ENCODE assay signal across 9 cellular contexts in the genomic region with DNA sequence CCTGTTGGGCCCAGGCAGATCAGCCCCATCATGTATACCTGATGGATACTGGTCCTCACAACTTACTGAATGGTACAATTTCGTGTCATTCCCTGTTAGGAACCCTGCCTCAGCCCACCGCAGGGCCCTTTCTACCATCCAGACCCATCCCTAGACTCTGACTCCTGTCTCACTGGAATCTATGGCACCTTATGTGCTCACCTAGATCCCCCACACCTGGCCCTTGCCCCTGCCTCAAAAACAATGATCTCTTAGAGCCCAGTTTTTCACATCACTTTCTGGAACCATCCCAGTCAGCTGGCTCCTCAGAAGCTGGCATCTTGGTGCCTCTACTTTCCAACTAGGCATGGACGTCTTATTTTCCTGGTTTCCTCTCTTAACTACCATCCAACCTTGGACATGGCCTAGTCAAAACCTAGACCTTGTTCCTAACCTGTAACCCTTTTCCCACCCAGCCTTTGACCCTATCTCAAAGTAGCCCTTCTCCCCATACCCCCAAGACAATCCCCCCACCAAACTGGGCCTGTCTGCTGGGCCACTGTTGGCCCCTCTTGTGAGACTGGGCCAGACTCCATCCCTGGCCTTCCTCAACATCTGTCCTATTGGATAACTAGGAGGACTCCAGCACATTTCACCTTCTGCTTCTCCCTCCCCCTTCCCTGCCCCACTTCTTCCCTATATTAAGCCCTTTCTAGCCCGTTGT. TPM values are rescaled to one million over a fixed set of nuclear protein-coding genes. Genes with fewer than 3 reads are reported as not detected.
DNase-seq lines count a peak whose midpoint lies in the region; ATAC-seq, FAIRE-seq and TF ChIP-seq lines count a peak whose summit lies in the region.
"Had no signal": no experiment of that assay in that cellular context is flagged by ENCODE, and none has a peak within 500 bp of the region (broad histone marks: within the 10 kb centered on the region; RNA-seq: fewer than 3 reads in every experiment).

No MANE protein-coding gene starts in this region.

- no peak overlapping the region for H3K4me3 Mint-ChIP-seq in activated CD8-positive, alpha-beta T cell treated with anti-CD3 and anti-CD28 coated beads, Interleukin-2, amount 10 ng/mL, durations not matched to agents 7 days and 5 days
- H3K4me3 Mint-ChIP-seq in activated CD8-positive, alpha-beta T cell treated with anti-CD3 and anti-CD28 coated beads for 36 hours, result no peak overlapping the region
- no peak overlapping the region for H3K4me3 Mint-ChIP-seq in astrocyte (ENCODE audit: unreplicated experiment)
- no peak overlapping the region for H3K4me3 Mint-ChIP-seq in activated naive CD4-positive, alpha-beta T cell treated with anti-CD3 and anti-CD28 coated beads, Interleukin-2, amount 10 ng/mL, durations not matched to agents 7 days and 5 days

- H4K20me1 ChIP-seq in astrocyte (ENCODE audit: insufficient read depth, low read length), result peaks cover 48% of the 10 kb centered on the region

- peaks cover 11% of the 10 kb centered on the region for H3K4me1 Mint-ChIP-seq in activated CD8-positive, alpha-beta T cell treated with anti-CD3 and anti-CD28 coated beads, Interleukin-2, amount 10 ng/mL, durations not matched to agents 7 days and 5 days (ENCODE audit: low read depth)
- H3K4me1 Mint-ChIP-seq in activated CD8-positive, alpha-beta T cell treated with anti-CD3 and anti-CD28 coated beads for 36 hours (ENCODE audit: low read depth), result peaks cover 15% of the 10 kb centered on the region
- no peaks in the 10 kb centered on the region for H3K4me1 Mint-ChIP-seq in astrocyte (ENCODE audit: low read depth, unreplicated experiment)
- H3K4me1 Mint-ChIP-seq in activated naive CD4-positive, alpha-beta T cell treated with anti-CD3 and anti-CD28 coated beads, Interleukin-2, amount 10 ng/mL, durations not matched to agents 7 days and 5 days, result peaks cover 14% of the 10 kb centered on the region

- no peaks in the 10 kb centered on the region for H3K9me3 Mint-ChIP-seq in activated CD8-positive, alpha-beta T cell treated with anti-CD3 and anti-CD28 coated beads, Interleukin-2, amount 10 ng/mL, durations not matched to agents 7 days and 5 days (ENCODE audit: insufficient read depth)
- H3K9me3 Mint-ChIP-seq in activated CD8-positive, alpha-beta T cell treated with anti-CD3 and anti-CD28 coated beads for 36 hours, result no peaks in the 10 kb centered on the region
- H3K9me3 Mint-ChIP-seq in astrocyte (ENCODE audit: unreplicated experiment), result no peaks in the 10 kb centered on the region
- H3K9me3 Mint-ChIP-seq in activated naive CD4-positive, alpha-beta T cell treated with anti-CD3 and anti-CD28 coated beads, Interleukin-2, amount 10 ng/mL, durations not matched to agents 7 days and 5 days, result no peaks in the 10 kb centered on the region

- peak overlapping the region; percentile 98 for H3K4me2 ChIP-seq in astrocyte (ENCODE audit: low read length)

- peaks cover 63% of the 10 kb centered on the region for H3K79me2 ChIP-seq in astrocyte (ENCODE audit: insufficient read depth, low read length)

- no peak for ATAC-seq in activated CD8-positive, alpha-beta T cell treated with anti-CD3 and anti-CD28 coated beads, Interleukin-2, amount 10 ng/mL, durations not matched to agents 7 days and 5 days
- no peak for ATAC-seq in activated CD8-positive, alpha-beta T cell treated with anti-CD3 and anti-CD28 coated beads for 36 hours

- TF ChIP-seq CTCF in activated CD8-positive, alpha-beta T cell treated with anti-CD3 and anti-CD28 coated beads for 36 hours (IDR thresholded peaks at IDR 0.05), result no peak
- no peak for TF ChIP-seq CTCF in astrocyte (IDR thresholded peaks at IDR 0.05; ENCODE audit: insufficient read depth, low read depth, low read length)
- no peak for TF ChIP-seq CTCF in liver (IDR thresholded peaks at IDR 0.05; ENCODE audit: low read depth, low read length, missing input control)
- TF ChIP-seq CTCF in tibial nerve (IDR thresholded peaks at IDR 0.05), result no peak

- no peak for FAIRE-seq in astrocyte (lab: Jason Lieb, UNC)

- peak overlapping the region; percentile 93 for H2AFZ ChIP-seq in astrocyte (ENCODE audit: low read depth, low read length)

- H3K27me3 Mint-ChIP-seq in activated CD8-positive, alpha-beta T cell treated with anti-CD3 and anti-CD28 coated beads, Interleukin-2, amount 10 ng/mL, durations not matched to agents 7 days and 5 days (ENCODE audit: low read depth), result no peaks in the 10 kb centered on the region
- no peaks in the 10 kb centered on the region for H3K27me3 Mint-ChIP-seq in activated CD8-positive, alpha-beta T cell treated with anti-CD3 and anti-CD28 coated beads for 36 hours
- peaks cover 6% of the 10 kb centered on the region for H3K27me3 Mint-ChIP-seq in astrocyte (ENCODE audit: low read depth, unreplicated experiment)
- no peaks in the 10 kb centered on the region for H3K27me3 Mint-ChIP-seq in activated naive CD4-positive, alpha-beta T cell treated with anti-CD3 and anti-CD28 coated beads, Interleukin-2, amount 10 ng/mL, durations not matched to agents 7 days and 5 days

- H3K4me3 ChIP-seq in astrocyte (ENCODE audit: insufficient read depth, low read depth, low read length) (peak overlapping the region; percentile 94), liver (ENCODE audit: low read depth in 1 of 3, low read length in 3 of 3) (peak overlapping the region; percentile 88 to 100 (median 94)), tibial nerve (peak overlapping the region; percentile 70 to 98 (median 88))

- H3K36me3 ChIP-seq in astrocyte (ENCODE audit: insufficient read depth, low read length), result peaks cover 13% of the 10 kb centered on the region
- H3K36me3 ChIP-seq in liver (ENCODE audit: control insufficient read depth in 4 of 4, insufficient read depth in 3 of 4, low read depth in 1 of 4, low read length in 3 of 4), result peaks cover 0 to 3% (median 0%) of the 10 kb centered on the region in 4 donors
- peaks cover 0 to 27% (median 0%) of the 10 kb centered on the region in 3 donors for H3K36me3 ChIP-seq in tibial nerve

- CTCF ChIA-PET in activated CD8-positive, alpha-beta T cell treated with anti-CD3 and anti-CD28 coated beads, Interleukin-2, amount 10 ng/mL, durations not matched to agents 7 days and 5 days (lab: Charles Lee), result interaction anchor here (1.3 to 2.5 kb wide), 5 partner anchors 12 to 208 kb away, joined by 3 to 12 read pairs (median 6); no protein-coding TSS in a partner anchor
- CTCF ChIA-PET in activated CD8-positive, alpha-beta T cell treated with anti-CD3 and anti-CD28 coated beads for 36 hours (lab: Charles Lee), result interaction anchor here (0.9 to 4.1 kb wide), 3 partner anchors 12 to 98 kb away, joined by 3 to 12 read pairs (median 12); no protein-coding TSS in a partner anchor
- CTCF ChIA-PET in activated naive CD4-positive, alpha-beta T cell treated with anti-CD3 and anti-CD28 coated beads, Interleukin-2, amount 10 ng/mL, durations not matched to agents 7 days and 5 days (lab: Charles Lee), result interaction anchor here (1.2 to 1.5 kb wide), 3 partner anchors 12 to 98 kb away, joined by 4 to 9 read pairs (median 6); no protein-coding TSS in a partner anchor

- H3K9me3 ChIP-seq in astrocyte (ENCODE audit: insufficient read depth, low read depth, low read length) (no peaks in the 10 kb centered on the region), liver (ENCODE audit: control insufficient read depth in 4 of 4, low read length in 3 of 4) (no peaks in the 10 kb centered on the region), tibial nerve (no peaks in the 10 kb centered on the region)

- H3K9ac ChIP-seq in astrocyte (ENCODE audit: low read length), result peak overlapping the region; percentile 97
- H3K9ac ChIP-seq in liver (ENCODE audit: low read depth in 1 of 2, low read length in 2 of 2), result peak overlapping the region; percentile 67 to 84

- TF ChIP-seq RAD21 in liver (IDR thresholded peaks at IDR 0.05), result no peak

- DNase-seq in activated CD8-positive, alpha-beta T cell treated with anti-CD3 and anti-CD28 coated beads, Interleukin-2, amount 10 ng/mL, durations not matched to agents 7 days and 5 days, result peak; percentile 25
- DNase-seq in activated CD8-positive, alpha-beta T cell treated with anti-CD3 and anti-CD28 coated beads for 36 hours, result no peak
- DNase-seq in astrocyte (ENCODE audit: low read depth) (no peak), tibial nerve (ENCODE audit: low spot score in 2 of 2) (no peak), C1 segment of cervical spinal cord (lab: John Stamatoyannopoulos, UW) (no peak), NCI-H1092 (lab: John Stamatoyannopoulos, UW) (no peak)
- no peak for DNase-seq in activated naive CD4-positive, alpha-beta T cell treated with anti-CD3 and anti-CD28 coated beads, Interleukin-2, amount 10 ng/mL, durations not matched to agents 7 days and 5 days
- DNase-seq: NCI-H1694 treated with DMSO at 0.1 percent for 48 hours had no signal

- intact Hi-C loops in activated CD8-positive, alpha-beta T cell treated with anti-CD3 and anti-CD28 coated beads for 36 hours (cut with micrococcal nuclease), result no loop called here

- TF ChIP-seq POLR2A in tibial nerve (IDR thresholded peaks at IDR 0.05), result no peak

- H3K4me1 ChIP-seq in astrocyte (ENCODE audit: insufficient read depth, low read length), result peaks cover 21% of the 10 kb centered on the region
- H3K4me1 ChIP-seq in liver (ENCODE audit: control insufficient read depth in 4 of 4, insufficient read depth in 4 of 4, low read length in 3 of 4), result peaks cover 5 to 28% (median 24%) of the 10 kb centered on the region in 4 donors
- peaks cover 0 to 47% (median 21%) of the 10 kb centered on the region in 4 donors for H3K4me1 ChIP-seq in tibial nerve

- H3K27me3 ChIP-seq in astrocyte (ENCODE audit: insufficient read depth, low read length) (no peaks in the 10 kb centered on the region), liver (ENCODE audit: control insufficient read depth in 4 of 4, insufficient read depth in 4 of 4, low read length in 3 of 4) (no peaks in the 10 kb centered on the region), tibial nerve (no peaks in the 10 kb centered on the region)

- H3K27ac Mint-ChIP-seq in activated CD8-positive, alpha-beta T cell treated with anti-CD3 and anti-CD28 coated beads, Interleukin-2, amount 10 ng/mL, durations not matched to agents 7 days and 5 days, result no peak overlapping the region
- H3K27ac Mint-ChIP-seq in activated CD8-positive, alpha-beta T cell treated with anti-CD3 and anti-CD28 coated beads for 36 hours, result no peak overlapping the region
- no peak overlapping the region for H3K27ac Mint-ChIP-seq in astrocyte (ENCODE audit: unreplicated experiment)
- no peak overlapping the region for H3K27ac Mint-ChIP-seq in activated naive CD4-positive, alpha-beta T cell treated with anti-CD3 and anti-CD28 coated beads, Interleukin-2, amount 10 ng/mL, durations not matched to agents 7 days and 5 days

- WGBS in liver, result 15% methylated on average over 4 of the region's 4 CpGs
- 12 to 13% methylated on average over 4 of the region's 4 CpGs for WGBS in tibial nerve, 2 donors

- peaks cover 5% of the 10 kb centered on the region for H3K36me3 Mint-ChIP-seq in activated CD8-positive, alpha-beta T cell treated with anti-CD3 and anti-CD28 coated beads, Interleukin-2, amount 10 ng/mL, durations not matched to agents 7 days and 5 days (ENCODE audit: low read depth)
- peaks cover 5% of the 10 kb centered on the region for H3K36me3 Mint-ChIP-seq in activated CD8-positive, alpha-beta T cell treated with anti-CD3 and anti-CD28 coated beads for 36 hours (ENCODE audit: low read depth)
- no peaks in the 10 kb centered on the region for H3K36me3 Mint-ChIP-seq in astrocyte (ENCODE audit: low read depth, unreplicated experiment)
- peaks cover 5% of the 10 kb centered on the region for H3K36me3 Mint-ChIP-seq in activated naive CD4-positive, alpha-beta T cell treated with anti-CD3 and anti-CD28 coated beads, Interleukin-2, amount 10 ng/mL, durations not matched to agents 7 days and 5 days

- H3K27ac ChIP-seq in astrocyte (ENCODE audit: low read depth, low read length) (peak overlapping the region; percentile 90), liver (ENCODE audit: low read depth in 1 of 2, low read length in 2 of 2) (peak overlapping the region; percentile 73 to 98), tibial nerve (peak overlapping the region; percentile 6 to 89 (median 82))

- POLR2A ChIA-PET in activated CD8-positive, alpha-beta T cell treated with anti-CD3 and anti-CD28 coated beads, Interleukin-2, amount 10 ng/mL, durations not matched to agents 7 days and 5 days (lab: Charles Lee), result no interaction called here
- POLR2A ChIA-PET in activated CD8-positive, alpha-beta T cell treated with anti-CD3 and anti-CD28 coated beads for 36 hours (lab: Charles Lee), result interaction anchor here (1.1 kb wide), 1 partner anchor 12 kb away, joined by 3 read pairs; no protein-coding TSS in a partner anchor

- TF ChIP-seq EP300 in tibial nerve (IDR thresholded peaks at IDR 0.05), result no peak

RNA-seq across cellular contexts. Expression of a gene that starts 1.0 kb away (rescaled TPM):
- total RNA-seq in activated CD8-positive, alpha-beta T cell treated with anti-CD3 and anti-CD28 coated beads, Interleukin-2, amount 10 ng/mL, durations not matched to agents 7 days and 5 days, result 100 to 1,000 TPM; 117 to 127 TPM
- total RNA-seq in activated CD8-positive, alpha-beta T cell treated with anti-CD3 and anti-CD28 coated beads for 36 hours, result 10 to 100 TPM; 91.6 to 95.5 TPM
- total RNA-seq in astrocyte (399 and 435 TPM in 2 replicates), liver (10 to 100 TPM; 57.6 to 96.1 TPM), tibial nerve (10 to 100 TPM; 54.8 to 86.7 (median 75.8) TPM)
- polyA plus RNA-seq in liver, result 100 to 1,000 TPM; 102 to 210 TPM

RNA-seq across cellular contexts. Expression of a gene that starts 40.1 kb away (rescaled TPM):
- total RNA-seq in activated CD8-positive, alpha-beta T cell treated with anti-CD3 and anti-CD28 coated beads, Interleukin-2, amount 10 ng/mL, durations not matched to agents 7 days and 5 days, result not detected
- total RNA-seq in activated CD8-positive, alpha-beta T cell treated with anti-CD3 and anti-CD28 coated beads for 36 hours, result not detected
- total RNA-seq in astrocyte (not detected in 2 replicates), liver (under 1 TPM; 0.17 to 0.19 TPM), tibial nerve (10 to 100 TPM in 1 of 4 donors, 1 to 10 TPM in 3; 4.4 to 12.0 (median 5.5) TPM)
- polyA plus RNA-seq in liver, result under 1 TPM; 0.24 to 0.46 TPM

RNA-seq across cellular contexts. Expression of a gene that starts 40.3 kb away (rescaled TPM):
- not detected for total RNA-seq in activated CD8-positive, alpha-beta T cell treated with anti-CD3 and anti-CD28 coated beads, Interleukin-2, amount 10 ng/mL, durations not matched to agents 7 days and 5 days
- not detected for total RNA-seq in activated CD8-positive, alpha-beta T cell treated with anti-CD3 and anti-CD28 coated beads for 36 hours
- total RNA-seq in astrocyte, result not detected in 2 replicates
- not detected for total RNA-seq in liver
- not detected for polyA plus RNA-seq in liver
- total RNA-seq in tibial nerve, result not detected
